9 cellular contexts compared by ENCODE assay signal in genomic region chr21:36700295-36700960, GRCh38. TPM values are rescaled to one million over a fixed set of nuclear protein-coding genes. Genes with fewer than 3 reads are reported as not detected.
DNase-seq lines count a peak whose midpoint lies in the region; ATAC-seq and TF ChIP-seq lines count a peak whose summit lies in the region.
"Had no signal": no experiment of that assay in that cellular context is flagged by ENCODE, and none has a peak within 500 bp of the region (broad histone marks: within the 10 kb centered on the region; RNA-seq: fewer than 3 reads in every experiment).

No MANE protein-coding gene starts in this region.

- peaks cover 51% of the 10 kb centered on the region for H3K27me3 Mint-ChIP-seq in activated B cell treated with CpG ODN at 0.5 μM for 24 hours
- H3K27me3 Mint-ChIP-seq in stimulated activated naive CD8-positive, alpha-beta T cell treated with anti-CD3 and anti-CD28 coated beads, Interleukin-15, Interleukin-2, amounts not matched to agents 100 ng/mL and 50 ng/mL, for 24 hours: peaks cover 70% of the 10 kb centered on the region

- no peak overlapping the region for H3K27ac ChIP-seq in body of pancreas

- H3K4me3 ChIP-seq in iPS-18c (ENCODE audit: insufficient read depth, low read depth, low read length) (peak overlapping the region; percentile 28; the same call in 1 of the 2 replicates), body of pancreas (no peak overlapping the region)

- CTCF ChIA-PET in activated B cell treated with CpG ODN at 0.5 μM for 24 hours (lab: Charles Lee): no interaction called here

- H3K27me3 ChIP-seq in body of pancreas: peaks cover 0 to 84% of the 10 kb centered on the region in 2 donors

- ATAC-seq in activated B cell treated with CpG ODN at 0.5 μM for 24 hours (ENCODE audit: low read depth) (no peak), GM19035 (IDR thresholded peaks at IDR 0.05; ENCODE audit: unreplicated experiment) (no peak), body of pancreas (no peak)

- peak overlapping the region; percentile 52 for H3K4me3 Mint-ChIP-seq in activated B cell treated with CpG ODN at 0.5 μM for 24 hours
- peak overlapping the region; percentile 47 for H3K4me3 Mint-ChIP-seq in stimulated activated naive CD8-positive, alpha-beta T cell treated with anti-CD3 and anti-CD28 coated beads, Interleukin-15, Interleukin-2, amounts not matched to agents 100 ng/mL and 50 ng/mL, for 24 hours

- TF ChIP-seq CTCF in activated B cell treated with CpG ODN at 0.5 μM for 24 hours (IDR thresholded peaks at IDR 0.05) (no peak), body of pancreas (IDR thresholded peaks at IDR 0.05) (no peak)

- intact Hi-C loops in activated B cell treated with CpG ODN at 0.5 μM for 24 hours (cut with micrococcal nuclease) (no loop called here), body of pancreas (cut with DNase I) (no loop called here)

- peak; percentile 56 for DNase-seq in activated CD8-positive, alpha-beta memory T cell treated with anti-CD3 and anti-CD28 coated beads, Interleukin-2, amount 50 U/mL, for 48 hours
- no peak for DNase-seq in activated CD8-positive, alpha-beta memory T cell treated with anti-CD3 and anti-CD28 coated beads for 24 hours
- DNase-seq in activated B cell treated with CpG ODN at 0.5 μM for 24 hours (no peak), body of pancreas (no peak), cerebellar cortex (ENCODE audit: low spot score) (no peak)
- DNase-seq: C1 segment of cervical spinal cord had no signal

- peaks cover 5% of the 10 kb centered on the region for H3K9me3 ChIP-seq in iPS-18c (ENCODE audit: control insufficient read depth, insufficient read depth, low read length)
- H3K9me3 ChIP-seq in body of pancreas: no peaks in the 10 kb centered on the region

- no peaks in the 10 kb centered on the region for H3K36me3 Mint-ChIP-seq in activated B cell treated with CpG ODN at 0.5 μM for 24 hours (ENCODE audit: low read depth)
- no peaks in the 10 kb centered on the region for H3K36me3 Mint-ChIP-seq in stimulated activated naive CD8-positive, alpha-beta T cell treated with anti-CD3 and anti-CD28 coated beads, Interleukin-15, Interleukin-2, amounts not matched to agents 100 ng/mL and 50 ng/mL, for 24 hours (ENCODE audit: low read depth)

- H3K27ac Mint-ChIP-seq in activated B cell treated with CpG ODN at 0.5 μM for 24 hours: no peak overlapping the region
- peak overlapping the region; percentile 68 for H3K27ac Mint-ChIP-seq in stimulated activated naive CD8-positive, alpha-beta T cell treated with anti-CD3 and anti-CD28 coated beads, Interleukin-15, Interleukin-2, amounts not matched to agents 100 ng/mL and 50 ng/mL, for 24 hours

- peaks cover 58% of the 10 kb centered on the region for H3K4me1 ChIP-seq in body of pancreas

- 11 to 16% methylated on average over 18 to 30 of the region's 30 CpGs for WGBS in body of pancreas, 2 donors

- no peaks in the 10 kb centered on the region for H3K9me3 Mint-ChIP-seq in activated B cell treated with CpG ODN at 0.5 μM for 24 hours
- no peaks in the 10 kb centered on the region for H3K9me3 Mint-ChIP-seq in stimulated activated naive CD8-positive, alpha-beta T cell treated with anti-CD3 and anti-CD28 coated beads, Interleukin-15, Interleukin-2, amounts not matched to agents 100 ng/mL and 50 ng/mL, for 24 hours

- peaks cover 13% of the 10 kb centered on the region for H3K4me1 Mint-ChIP-seq in activated B cell treated with CpG ODN at 0.5 μM for 24 hours
- H3K4me1 Mint-ChIP-seq in stimulated activated naive CD8-positive, alpha-beta T cell treated with anti-CD3 and anti-CD28 coated beads, Interleukin-15, Interleukin-2, amounts not matched to agents 100 ng/mL and 50 ng/mL, for 24 hours (ENCODE audit: low read depth): peaks cover 25% of the 10 kb centered on the region

- H3K36me3 ChIP-seq in body of pancreas (replicated peaks in 1 of 2; ENCODE audit: insufficient read depth in 1 of 2, low read depth in 2 of 2): no peaks in the 10 kb centered on the region

- POLR2A ChIA-PET in activated B cell treated with CpG ODN at 0.5 μM for 24 hours (lab: Charles Lee): no interaction called here

- no peak for TF ChIP-seq POLR2A in body of pancreas (IDR thresholded peaks at IDR 0.05)

RNA-seq across cellular contexts. Expression of gene SIM2, which starts 1.5 kb away (rescaled TPM):
- not detected in 2 replicates for total RNA-seq in activated B cell treated with CpG ODN at 0.5 μM for 24 hours
- total RNA-seq in body of pancreas: under 1 TPM in 1 of 2 donors, not detected in 1; 0.26 TPM
